ENCODE assay signal across 8 cellular contexts in the genomic region with DNA sequence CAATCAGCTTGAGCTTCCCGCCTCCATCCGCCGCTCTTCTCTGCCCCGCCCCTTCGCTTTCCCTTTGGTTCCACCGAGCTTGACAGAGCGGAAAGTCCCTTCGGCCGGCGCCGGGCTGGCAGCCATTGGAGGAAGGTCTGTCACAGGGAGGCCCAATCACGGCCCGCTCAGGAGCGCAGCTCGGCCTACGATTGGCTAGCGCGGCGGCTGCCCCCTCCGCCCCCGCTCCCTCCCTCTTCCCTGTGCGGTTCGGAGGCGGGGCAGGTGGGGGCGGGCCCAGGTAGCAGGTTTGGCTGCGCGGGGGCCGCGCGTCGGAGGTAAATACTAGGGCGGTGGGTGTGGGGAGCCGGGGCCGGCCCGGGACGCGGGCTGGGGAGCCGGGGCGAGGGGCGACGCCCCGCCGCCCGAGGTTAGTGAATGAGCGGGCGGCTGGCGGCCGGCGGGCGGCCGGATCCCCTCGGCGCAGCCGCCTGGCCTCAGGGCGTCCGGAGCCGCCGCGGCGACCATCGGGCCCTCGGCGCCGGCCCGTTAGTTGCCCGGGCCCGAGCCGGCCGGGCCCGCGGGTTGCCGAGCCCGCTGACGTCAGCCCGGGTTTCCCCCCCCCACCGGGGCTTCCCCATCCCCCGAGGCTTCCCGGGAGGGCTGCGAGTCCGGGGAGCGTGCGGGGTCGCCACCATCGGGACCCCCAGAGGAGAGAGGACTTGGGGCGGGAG. TPM values are rescaled to one million over a fixed set of nuclear protein-coding genes. Genes with fewer than 3 reads are reported as not detected.
DNase-seq lines count a peak whose midpoint lies in the region; ATAC-seq, FAIRE-seq and TF ChIP-seq lines count a peak whose summit lies in the region.

CYLD (plus strand) TSS at position 279 of the 713 bp plus-strand sequence. CDS start 7,613 bp downstream, outside the sequence.

- H2AFZ ChIP-seq in keratinocyte (ENCODE audit: control insufficient read depth, low read length), result peak within 1 kb of the TSS; percentile 69

- dilution Hi-C loops in keratinocyte (cut with MboI; ENCODE audit: extremely low pct_ligation_motif_present, low sequenced_read_pairs), result no loop called here

- ATAC-seq in HG03432 (IDR thresholded peaks at IDR 0.05; ENCODE audit: unreplicated experiment), result peak; percentile 94

- no peaks in the 10 kb centered on the region for H3K36me3 ChIP-seq in keratinocyte (ENCODE audit: control insufficient read depth in 2 of 2, extremely low read depth in 1 of 2, insufficient read depth in 2 of 2, low read length in 2 of 2)

- H3K79me2 ChIP-seq in keratinocyte (ENCODE audit: control insufficient read depth, insufficient read depth, low read length), result peaks cover 14% of the 10 kb centered on the region

- DNase-seq in AG20443 (ENCODE audit: low spot score), result peak; percentile 99
- peak; percentile 99 for DNase-seq in NCI-H510A (lab: John Stamatoyannopoulos, UW)
- peak; percentile 99 for DNase-seq in activated CD4-positive, alpha-beta T cell treated with anti-CD3 and anti-CD28 coated beads for 1 hour
- peak; percentile 99 for DNase-seq in cerebellum (ENCODE audit: low spot score)
- DNase-seq in keratinocyte (ENCODE audit: low read depth, low spot score), result peak; percentile 92
- DNase-seq in stimulated activated CD4-positive, alpha-beta T cell treated with anti-CD3 and anti-CD28 coated beads, Interleukin-15, amount 100 ng/mL, for 1 hour (ENCODE audit: low read depth in 1 of 2, low spot score in 1 of 2), result peak; percentile 97 to 99

- H3K27me3 ChIP-seq in keratinocyte (ENCODE audit: control insufficient read depth, extremely low read depth, insufficient read depth, low read length), result no peaks in the 10 kb centered on the region

- H4K20me1 ChIP-seq in keratinocyte (ENCODE audit: control insufficient read depth, extremely low read depth, insufficient read depth, low read length), result no peaks in the 10 kb centered on the region

- TF ChIP-seq CTCF in keratinocyte (optimal IDR thresholded peaks at IDR 0.05 in 1 of 3, IDR thresholded peaks at IDR 0.05 in 1 of 3, conservative IDR thresholded peaks at IDR 0.05 in 1 of 3; ENCODE audit: extremely low read depth in 1 of 3, insufficient read depth in 2 of 3, low read length in 3 of 3), result no peak

- no peaks in the 10 kb centered on the region for H3K9me3 ChIP-seq in keratinocyte (ENCODE audit: control insufficient read depth, low read depth, low read length)

- peak; percentile 56 for TF ChIP-seq POLR2A in GM19099 (IDR thresholded peaks at IDR 0.05; ENCODE audit: extremely low read depth, insufficient read length, low read depth)

- peaks cover 43% of the 10 kb centered on the region for H3K4me1 ChIP-seq in keratinocyte (ENCODE audit: control insufficient read depth, extremely low read depth, insufficient read depth, low read length)

- peak within 1 kb of the TSS; percentile 94 for H3K9ac ChIP-seq in keratinocyte (ENCODE audit: control insufficient read depth, extremely low read depth, insufficient read depth, low read length)

- H3K4me2 ChIP-seq in keratinocyte (ENCODE audit: control insufficient read depth, extremely low read depth, insufficient read depth, low read depth, low read length), result peak within 1 kb of the TSS; percentile 94

- H3K27ac ChIP-seq in keratinocyte (ENCODE audit: control insufficient read depth, insufficient read depth, low read length), result peak within 1 kb of the TSS; percentile 93

- peaks cover 2% of the 10 kb centered on the region for H3K9me1 ChIP-seq in keratinocyte (ENCODE audit: control insufficient read depth, extremely low read depth, insufficient read depth, low read length)

- FAIRE-seq in keratinocyte (lab: Jason Lieb, UNC), result no peak

- H3K4me3 ChIP-seq in keratinocyte (ENCODE audit: control insufficient read depth in 2 of 3, extremely low read depth in 1 of 3, insufficient read depth in 2 of 3, low read depth in 1 of 3, low read length in 3 of 3), result peak within 1 kb of the TSS; percentile 81 to 87 (median 85)

RNA-seq across cellular contexts. Expression of gene CYLD, which starts in this region (rescaled TPM):
- total RNA-seq in cerebellum, result 43.0 TPM
- 14.9 to 24.7 TPM (median 23.4 TPM) in 3 replicates for polyA plus RNA-seq in keratinocyte
- polyA plus RNA-seq in keratinocyte (2011; ENCODE audit: low read depth), result 50.9 TPM
- 17.0 and 34.3 TPM in 2 replicates for polyA plus RNA-seq in keratinocyte (2011; cell fraction: cytosol; rRNA removed)
- 24.0 and 32.8 TPM in 2 replicates for polyA plus RNA-seq in keratinocyte (2011; cell fraction: nucleus; rRNA removed)
- polyA plus RNA-seq in keratinocyte (2012; ENCODE audit: low replicate concordance), result 15.5 and 42.1 TPM in 2 replicates
- 6.1 to 37.7 TPM (median 24.2 TPM) in 3 replicates for polyA minus RNA-seq in keratinocyte
- 21.7 TPM for polyA minus RNA-seq in keratinocyte (2011; cell fraction: cytosol; rRNA and poly(A)+ RNA removed)
- polyA minus RNA-seq in keratinocyte (2011; cell fraction: nucleus; rRNA and poly(A)+ RNA removed), result 30.7 and 58.6 TPM in 2 replicates

Comparison
In these comparisons a context has a peak if more than half of its experiments do, and no peak if none do; other contexts are left out.
1. Peak in every context shown above with its lines: DNase-seq, ATAC-seq, H3K4me3 ChIP-seq and H3K27ac ChIP-seq.